Comparison of ENCODE assay signal across 1 cellular context in the genomic region with DNA sequence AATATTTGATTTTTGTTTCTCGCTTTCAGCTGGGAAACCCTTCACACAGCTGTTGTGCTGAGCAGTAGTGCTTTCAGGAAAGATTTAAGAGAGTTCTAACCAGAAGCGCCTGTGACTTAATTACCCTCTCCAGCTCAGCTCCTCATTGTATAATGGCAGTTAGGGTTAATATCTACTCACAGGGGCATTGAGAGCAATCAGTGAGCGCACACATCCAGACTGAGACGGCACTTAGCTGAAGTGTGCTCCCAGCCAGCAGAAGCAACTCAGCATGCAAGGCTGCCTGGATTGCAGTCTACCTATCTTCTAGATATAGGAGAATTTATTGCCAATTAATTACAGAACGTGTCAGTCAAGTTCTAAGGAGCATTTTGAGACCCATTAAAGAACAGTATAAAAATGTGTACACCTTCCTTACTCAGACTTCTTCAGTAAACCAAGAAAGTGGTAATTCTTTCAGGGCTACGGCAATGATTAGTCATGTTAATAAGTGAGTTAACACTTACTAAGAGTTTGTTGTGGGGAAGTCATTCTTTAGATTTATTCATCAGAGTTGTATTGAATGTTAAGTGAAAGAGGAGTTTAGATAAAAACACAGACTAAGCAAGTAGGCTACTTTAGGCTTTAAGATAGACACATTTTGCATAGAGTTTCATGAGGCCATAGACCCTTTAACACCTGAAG.
TF ChIP-seq lines count a peak whose summit lies in the region.

No MANE protein-coding gene starts in this region.

TF ChIP-seq in GM23338, 12 proteins besides CTCF, POLR2A, EP300 and RAD21 (continued from another document):
- TF ChIP-seq, protein P1, sequence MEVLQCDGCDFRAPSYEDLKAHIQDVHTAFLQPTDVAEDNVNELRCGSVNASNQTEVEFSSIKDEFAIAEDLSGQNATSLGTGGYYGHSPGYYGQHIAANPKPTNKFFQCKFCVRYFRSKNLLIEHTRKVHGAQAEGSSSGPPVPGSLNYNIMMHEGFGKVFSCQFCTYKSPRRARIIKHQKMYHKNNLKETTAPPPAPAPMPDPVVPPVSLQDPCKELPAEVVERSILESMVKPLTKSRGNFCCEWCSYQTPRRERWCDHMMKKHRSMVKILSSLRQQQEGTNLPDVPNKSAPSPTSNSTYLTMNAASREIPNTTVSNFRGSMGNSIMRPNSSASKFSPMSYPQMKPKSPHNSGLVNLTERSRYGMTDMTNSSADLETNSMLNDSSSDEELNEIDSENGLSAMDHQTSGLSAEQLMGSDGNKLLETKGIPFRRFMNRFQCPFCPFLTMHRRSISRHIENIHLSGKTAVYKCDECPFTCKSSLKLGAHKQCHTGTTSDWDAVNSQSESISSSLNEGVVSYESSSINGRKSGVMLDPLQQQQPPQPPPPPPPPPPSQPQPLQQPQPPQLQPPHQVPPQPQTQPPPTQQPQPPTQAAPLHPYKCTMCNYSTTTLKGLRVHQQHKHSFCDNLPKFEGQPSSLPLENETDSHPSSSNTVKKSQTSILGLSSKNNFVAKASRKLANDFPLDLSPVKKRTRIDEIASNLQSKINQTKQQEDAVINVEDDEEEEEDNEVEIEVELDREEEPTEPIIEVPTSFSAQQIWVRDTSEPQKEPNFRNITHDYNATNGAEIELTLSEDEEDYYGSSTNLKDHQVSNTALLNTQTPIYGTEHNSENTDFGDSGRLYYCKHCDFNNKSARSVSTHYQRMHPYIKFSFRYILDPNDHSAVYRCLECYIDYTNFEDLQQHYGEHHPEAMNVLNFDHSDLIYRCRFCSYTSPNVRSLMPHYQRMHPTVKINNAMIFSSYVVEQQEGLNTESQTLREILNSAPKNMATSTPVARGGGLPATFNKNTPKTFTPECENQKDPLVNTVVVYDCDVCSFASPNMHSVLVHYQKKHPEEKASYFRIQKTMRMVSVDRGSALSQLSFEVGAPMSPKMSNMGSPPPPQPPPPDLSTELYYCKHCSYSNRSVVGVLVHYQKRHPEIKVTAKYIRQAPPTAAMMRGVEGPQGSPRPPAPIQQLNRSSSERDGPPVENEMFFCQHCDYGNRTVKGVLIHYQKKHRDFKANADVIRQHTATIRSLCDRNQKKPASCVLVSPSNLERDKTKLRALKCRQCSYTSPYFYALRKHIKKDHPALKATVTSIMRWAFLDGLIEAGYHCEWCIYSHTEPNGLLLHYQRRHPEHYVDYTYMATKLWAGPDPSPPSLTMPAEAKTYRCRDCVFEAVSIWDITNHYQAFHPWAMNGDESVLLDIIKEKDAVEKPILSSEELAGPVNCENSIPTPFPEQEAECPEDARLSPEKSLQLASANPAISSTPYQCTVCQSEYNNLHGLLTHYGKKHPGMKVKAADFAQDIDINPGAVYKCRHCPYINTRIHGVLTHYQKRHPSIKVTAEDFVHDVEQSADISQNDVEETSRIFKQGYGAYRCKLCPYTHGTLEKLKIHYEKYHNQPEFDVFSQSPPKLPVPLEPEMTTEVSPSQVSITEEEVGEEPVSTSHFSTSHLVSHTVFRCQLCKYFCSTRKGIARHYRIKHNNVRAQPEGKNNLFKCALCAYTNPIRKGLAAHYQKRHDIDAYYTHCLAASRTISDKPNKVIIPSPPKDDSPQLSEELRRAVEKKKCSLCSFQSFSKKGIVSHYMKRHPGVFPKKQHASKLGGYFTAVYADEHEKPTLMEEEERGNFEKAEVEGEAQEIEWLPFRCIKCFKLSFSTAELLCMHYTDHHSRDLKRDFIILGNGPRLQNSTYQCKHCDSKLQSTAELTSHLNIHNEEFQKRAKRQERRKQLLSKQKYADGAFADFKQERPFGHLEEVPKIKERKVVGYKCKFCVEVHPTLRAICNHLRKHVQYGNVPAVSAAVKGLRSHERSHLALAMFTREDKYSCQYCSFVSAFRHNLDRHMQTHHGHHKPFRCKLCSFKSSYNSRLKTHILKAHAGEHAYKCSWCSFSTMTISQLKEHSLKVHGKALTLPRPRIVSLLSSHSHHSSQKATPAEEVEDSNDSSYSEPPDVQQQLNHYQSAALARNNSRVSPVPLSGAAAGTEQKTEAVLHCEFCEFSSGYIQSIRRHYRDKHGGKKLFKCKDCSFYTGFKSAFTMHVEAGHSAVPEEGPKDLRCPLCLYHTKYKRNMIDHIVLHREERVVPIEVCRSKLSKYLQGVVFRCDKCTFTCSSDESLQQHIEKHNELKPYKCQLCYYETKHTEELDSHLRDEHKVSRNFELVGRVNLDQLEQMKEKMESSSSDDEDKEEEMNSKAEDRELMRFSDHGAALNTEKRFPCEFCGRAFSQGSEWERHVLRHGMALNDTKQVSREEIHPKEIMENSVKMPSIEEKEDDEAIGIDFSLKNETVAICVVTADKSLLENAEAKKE (CRISPR knock-in tag; IDR thresholded peaks at IDR 0.05): no peak
- no peak for TF ChIP-seq ZNF331 (CRISPR knock-in tag; IDR thresholded peaks at IDR 0.05; ENCODE audit: low read depth)
- TF ChIP-seq, protein P2, sequence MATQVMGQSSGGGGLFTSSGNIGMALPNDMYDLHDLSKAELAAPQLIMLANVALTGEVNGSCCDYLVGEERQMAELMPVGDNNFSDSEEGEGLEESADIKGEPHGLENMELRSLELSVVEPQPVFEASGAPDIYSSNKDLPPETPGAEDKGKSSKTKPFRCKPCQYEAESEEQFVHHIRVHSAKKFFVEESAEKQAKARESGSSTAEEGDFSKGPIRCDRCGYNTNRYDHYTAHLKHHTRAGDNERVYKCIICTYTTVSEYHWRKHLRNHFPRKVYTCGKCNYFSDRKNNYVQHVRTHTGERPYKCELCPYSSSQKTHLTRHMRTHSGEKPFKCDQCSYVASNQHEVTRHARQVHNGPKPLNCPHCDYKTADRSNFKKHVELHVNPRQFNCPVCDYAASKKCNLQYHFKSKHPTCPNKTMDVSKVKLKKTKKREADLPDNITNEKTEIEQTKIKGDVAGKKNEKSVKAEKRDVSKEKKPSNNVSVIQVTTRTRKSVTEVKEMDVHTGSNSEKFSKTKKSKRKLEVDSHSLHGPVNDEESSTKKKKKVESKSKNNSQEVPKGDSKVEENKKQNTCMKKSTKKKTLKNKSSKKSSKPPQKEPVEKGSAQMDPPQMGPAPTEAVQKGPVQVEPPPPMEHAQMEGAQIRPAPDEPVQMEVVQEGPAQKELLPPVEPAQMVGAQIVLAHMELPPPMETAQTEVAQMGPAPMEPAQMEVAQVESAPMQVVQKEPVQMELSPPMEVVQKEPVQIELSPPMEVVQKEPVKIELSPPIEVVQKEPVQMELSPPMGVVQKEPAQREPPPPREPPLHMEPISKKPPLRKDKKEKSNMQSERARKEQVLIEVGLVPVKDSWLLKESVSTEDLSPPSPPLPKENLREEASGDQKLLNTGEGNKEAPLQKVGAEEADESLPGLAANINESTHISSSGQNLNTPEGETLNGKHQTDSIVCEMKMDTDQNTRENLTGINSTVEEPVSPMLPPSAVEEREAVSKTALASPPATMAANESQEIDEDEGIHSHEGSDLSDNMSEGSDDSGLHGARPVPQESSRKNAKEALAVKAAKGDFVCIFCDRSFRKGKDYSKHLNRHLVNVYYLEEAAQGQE (IDR thresholded peaks at IDR 0.05; ENCODE audit: unreplicated experiment): no peak
- TF ChIP-seq EZH2phosphoT487 (IDR thresholded peaks at IDR 0.05; ENCODE audit: unreplicated experiment): no peak
- no peak for TF ChIP-seq NANOG (IDR thresholded peaks at IDR 0.05; ENCODE audit: borderline replicate concordance)
- no peak for TF ChIP-seq CREB1 (CRISPR knock-in tag; IDR thresholded peaks at IDR 0.05; ENCODE audit: low read depth)
- TF ChIP-seq EZH2 (IDR thresholded peaks at IDR 0.05; ENCODE audit: low read depth, unreplicated experiment): no peak
